21 cellular contexts compared by ENCODE assay signal in the genomic region with DNA sequence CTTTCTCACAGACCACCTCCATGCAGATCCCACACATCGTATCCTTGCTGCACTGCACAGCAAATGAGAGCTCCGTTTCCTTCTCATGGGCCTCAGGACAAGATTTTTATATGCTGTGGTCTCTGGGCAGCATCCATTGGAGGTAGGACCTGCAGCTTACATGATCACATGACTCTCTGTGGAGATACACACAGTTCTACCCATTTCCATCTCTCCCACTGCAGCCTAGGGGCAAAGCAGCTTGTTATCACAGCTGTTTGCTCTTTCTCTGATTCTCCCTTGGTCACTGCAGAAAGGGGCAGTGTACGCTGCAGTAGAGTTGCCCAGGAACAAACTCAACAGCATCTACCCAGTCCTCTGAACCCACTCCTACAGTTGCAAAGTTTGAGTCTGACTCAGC. TPM values are rescaled to one million over a fixed set of nuclear protein-coding genes. Genes with fewer than 3 reads are reported as not detected.
A peak's percentile ranks its signal among the peaks of the same experiment; 100 is the strongest.
DNase-seq lines count a peak whose midpoint lies in the region; ATAC-seq, FAIRE-seq and TF ChIP-seq lines count a peak whose summit lies in the region.
"Had no signal": no experiment of that assay in that cellular context is flagged by ENCODE, and none has a peak within 500 bp of the region (broad histone marks: within the 10 kb centered on the region; RNA-seq: fewer than 3 reads in every experiment).

No MANE protein-coding gene starts in this region.

- POLR2A ChIA-PET in HepG2 (lab: Yijun Ruan, JAX) = no interaction called here

- no peaks in the 10 kb centered on the region for H3K79me2 ChIP-seq in HepG2 (ENCODE audit: insufficient read depth, low read length)

- FAIRE-seq in HepG2 (lab: Jason Lieb, UNC) = no peak
- FAIRE-seq: A204.1, GM12878 had no signal

- CTCF ChIA-PET in HepG2 (lab: Yijun Ruan, JAX; ENCODE audit: low intra/inter-chr PET ratio, low total read pairs) = no interaction called here

- in situ Hi-C loops in HepG2 (cut with HindIII; ENCODE audit: extremely low pct_ligation_motif_present, low pct_unique_long_range_greater_than_20kb) = no loop called here

- H3K36me3 ChIP-seq in HepG2 (replicated peaks in 1 of 2; ENCODE audit: control insufficient read depth in 1 of 2, insufficient read depth in 2 of 2, low read length in 2 of 2) = no peaks in the 10 kb centered on the region
- H3K36me3 ChIP-seq in right lobe of liver = no peaks in the 10 kb centered on the region
- H3K36me3 ChIP-seq in SJCRH30 = no peaks in the 10 kb centered on the region
- H3K36me3 ChIP-seq: BE2C, HAP-1 had no signal

- TF ChIP-seq CTCF in HepG2 (CRISPR knock-in tag; IDR thresholded peaks at IDR 0.05) = no peak
- no peak for TF ChIP-seq CTCF in right lobe of liver (IDR thresholded peaks at IDR 0.05)
- no peak for TF ChIP-seq CTCF in neural crest cell (conservative IDR thresholded peaks at IDR 0.05)

- H3K4me2 ChIP-seq in HepG2 (ENCODE audit: low read depth, low read length) = no peak overlapping the region

- 21% methylated on average over 3 of the region's 3 CpGs for WGBS in HepG2 (ENCODE audit: low lambda C conversion rate)
- WGBS in right lobe of liver (ENCODE audit: insufficient coverage, low coverage, low lambda C conversion rate, missing lambda C conversion rate) = 60% methylated on average over 2 of the region's 3 CpGs

- intact Hi-C loops in HepG2 (cut with micrococcal nuclease; ENCODE audit: unreplicated experiment) (no loop called here), right lobe of liver (cut with DNase I) (no loop called here)

- H3K4me1 ChIP-seq in HepG2 (ENCODE audit: insufficient read depth, low read length) = peaks cover 18% of the 10 kb centered on the region
- H3K4me1 ChIP-seq in right lobe of liver = no peaks in the 10 kb centered on the region
- peaks cover 10% of the 10 kb centered on the region; the same call in 1 of the 2 replicates for H3K4me1 ChIP-seq in SJCRH30
- H3K4me1 ChIP-seq: BE2C, HAP-1 had no signal

- ATAC-seq in HepG2 = peak; percentile 45; the same call in 2 of the 3 replicates
- no peak for ATAC-seq in right lobe of liver
- ATAC-seq in HG02870 (IDR thresholded peaks at IDR 0.05; ENCODE audit: unreplicated experiment) = no peak
- ATAC-seq: GM12878 had no signal

- H4K20me1 ChIP-seq in HepG2 (ENCODE audit: insufficient read depth, low read length) = no peaks in the 10 kb centered on the region

- H3K27ac Mint-ChIP-seq in neural crest cell (ENCODE audit: unreplicated experiment) = peak overlapping the region; percentile 36
- H3K27ac Mint-ChIP-seq: CD4-positive, CD25-positive, alpha-beta regulatory T cell had no signal

- H3K4me1 Mint-ChIP-seq in neural crest cell = peaks cover 24% of the 10 kb centered on the region
- H3K4me1 Mint-ChIP-seq: CD4-positive, CD25-positive, alpha-beta regulatory T cell had no signal

- no peak for TF ChIP-seq RAD21 in HepG2 (CRISPR knock-in tag; IDR thresholded peaks at IDR 0.05)

- no TSS peak for BruUV-seq in HepG2 (replicated peaks; lab: Mats Ljungman, UMichigan)

- H3K27ac ChIP-seq in HepG2 (ENCODE audit: extremely low read length, insufficient read depth, low read length) (no peak overlapping the region), right lobe of liver (no peak overlapping the region), SJCRH30 (no peak overlapping the region)

- no peaks in the 10 kb centered on the region for H3K9me3 Mint-ChIP-seq in neural crest cell

- H3K27me3 Mint-ChIP-seq in neural crest cell (ENCODE audit: low read depth) = no peaks in the 10 kb centered on the region

- TF ChIP-seq EP300 in HepG2 (IDR thresholded peaks at IDR 0.05; ENCODE audit: low read depth in 2 of 2, low read length in 2 of 2) = no peak
- TF ChIP-seq EP300 in HepG2 (CRISPR knock-in tag; IDR thresholded peaks at IDR 0.05; ENCODE audit: borderline replicate concordance) = no peak

- no peak for DNase-seq in HepG2 (ENCODE audit: low spot score)
- no peak for DNase-seq in right lobe of liver
- DNase-seq in SJCRH30 = peak; percentile 66 to 87
- DNase-seq in neural crest cell (ENCODE audit: low read depth, low spot score) = no peak
- DNase-seq in NCI-H2107 (lab: John Stamatoyannopoulos, UW) = no peak
- DNase-seq: ACHN; BE2C; C1 segment of cervical spinal cord; CD4-positive, CD25-positive, alpha-beta regulatory T cell; CD8-positive, alpha-beta memory T cell; COR-L47; DMS 273 treated with DMSO at 0.1 percent for 48 hours; DMS53; DND-41; EL; IMR-90 had no signal

- no peak for TF ChIP-seq POLR2A in HepG2 (IDR thresholded peaks at IDR 0.05; ENCODE audit: insufficient read depth in 1 of 2, low read depth in 2 of 2, low read length in 2 of 2)
- no peak for TF ChIP-seq POLR2A in right lobe of liver (IDR thresholded peaks at IDR 0.05)

- peaks cover 2% of the 10 kb centered on the region for H3K36me3 Mint-ChIP-seq in neural crest cell (ENCODE audit: low read depth)
- H3K36me3 Mint-ChIP-seq: CD4-positive, CD25-positive, alpha-beta regulatory T cell; CD8-positive, alpha-beta memory T cell had no signal

- H3K9ac ChIP-seq in HepG2 (ENCODE audit: insufficient read depth, low read depth, low read length) = no peak overlapping the region

- no peak overlapping the region for H2AFZ ChIP-seq in HepG2 (ENCODE audit: low read length)

- H3K4me3 Mint-ChIP-seq in neural crest cell = no peak overlapping the region
- H3K4me3 Mint-ChIP-seq: CD4-positive, CD25-positive, alpha-beta regulatory T cell; CD8-positive, alpha-beta memory T cell had no signal

- no peaks in the 10 kb centered on the region for H3K9me3 ChIP-seq in HepG2 (ENCODE audit: low read length)
- H3K9me3 ChIP-seq in right lobe of liver = no peaks in the 10 kb centered on the region
- H3K9me3 ChIP-seq in SJCRH30 (replicated peaks) = 0 out of 2 replicates have a peak, but pooled peaks cover 5% of the 10 kb centered on the region
- H3K9me3 ChIP-seq: BE2C, HAP-1 had no signal

- H3K4me3 ChIP-seq in HepG2 (replicated peaks in 1 of 3; ENCODE audit: insufficient read depth in 1 of 3, low read depth in 2 of 3, low read length in 3 of 3) = no peak overlapping the region
- no peak overlapping the region for H3K4me3 ChIP-seq in right lobe of liver
- no peak overlapping the region for H3K4me3 ChIP-seq in SJCRH30
- H3K4me3 ChIP-seq: GM12878, HAP-1 had no signal

- H3K27me3 ChIP-seq in HepG2 (ENCODE audit: control insufficient read depth in 1 of 2, insufficient read depth in 2 of 2, low read length in 2 of 2) (peaks cover 0 to 6% of the 10 kb centered on the region in 2 experiments; a peak in 1 of 5 replicates), right lobe of liver (no peaks in the 10 kb centered on the region), SJCRH30 (no peaks in the 10 kb centered on the region)

RNA-seq across cellular contexts. Expression of gene ZNF334, which starts 48.9 kb away (rescaled TPM):
- total RNA-seq in HepG2 (2016; rRNA removed; fragmentation: Illumina TruSeq; extraction: Trizol) (4.8 and 5.3 TPM in 2 replicates), right lobe of liver (1 to 10 TPM in 3 of 6 experiments, under 1 TPM in 3; 0.55 to 2.8 (median 1.3) TPM), neural crest cell (21.0 and 21.4 TPM in 2 replicates)
- total RNA-seq in HepG2 (2016; cell fraction: cytosol; rRNA removed; fragmentation: Illumina TruSeq; extraction: Trizol; ENCODE audit: low read depth) = 0.88 and 1.0 TPM in 2 replicates
- total RNA-seq in HepG2 (2016; cell fraction: insoluble cytoplasmic fraction; rRNA removed; fragmentation: Illumina TruSeq; extraction: Trizol) = 4.7 and 5.1 TPM in 2 replicates
- total RNA-seq in HepG2 (2016; cell fraction: membrane; rRNA removed; fragmentation: Illumina TruSeq; extraction: Trizol) = 1.7 and 2.4 TPM in 2 replicates
- total RNA-seq in HepG2 (2016; cell fraction: nucleus; rRNA removed; fragmentation: Illumina TruSeq; extraction: Trizol) = 11.4 and 12.3 TPM in 2 replicates
- polyA plus RNA-seq in HepG2 (2011; rRNA removed) = 6.9 and 7.8 TPM in 2 replicates
- polyA plus RNA-seq in HepG2 (2011; cell fraction: cytosol; rRNA removed) = 1.3 and 1.9 TPM in 2 replicates
- polyA plus RNA-seq in HepG2 (2011; cell fraction: nucleus; rRNA removed) = 15.7 and 19.6 TPM in 2 replicates
- polyA plus RNA-seq in HepG2 (2012) = 3.0 and 4.6 TPM in 2 replicates
- polyA plus RNA-seq in HepG2 (2016; cell fraction: cytosol; fragmentation: Illumina TruSeq; extraction: Trizol; ENCODE audit: low read depth) = 0.20 and 0.32 TPM in 2 replicates
- 4.3 and 4.8 TPM in 2 replicates for polyA plus RNA-seq in HepG2 (2016; cell fraction: insoluble cytoplasmic fraction; fragmentation: Illumina TruSeq; extraction: Trizol; ENCODE audit: low read depth)
- polyA plus RNA-seq in HepG2 (2016; cell fraction: membrane; fragmentation: Illumina TruSeq; extraction: Trizol; ENCODE audit: low read depth) = 0.69 and 0.77 TPM in 2 replicates
- polyA plus RNA-seq in HepG2 (2016; cell fraction: nucleus; fragmentation: Illumina TruSeq; extraction: Trizol; ENCODE audit: insufficient read depth, low read depth) = 31.6 and 32.6 TPM in 2 replicates
- polyA minus RNA-seq in HepG2 (2011; rRNA and poly(A)+ RNA removed; ENCODE audit: low replicate concordance) = 2.8 TPM in 1 of 2 replicates, not detected in the other
- polyA minus RNA-seq in HepG2 (2011; cell fraction: cytosol; rRNA and poly(A)+ RNA removed) = 1.7 and 1.8 TPM in 2 replicates
- polyA minus RNA-seq in HepG2 (2011; cell fraction: nucleus; rRNA and poly(A)+ RNA removed) = 22.5 and 32.0 TPM in 2 replicates
- total RNA-seq in SJCRH30 (2014; rRNA removed; shearing (Covaris generic)) = 0.32 and 0.35 TPM in 2 replicates
- total RNA-seq: G401 had no signal
- polyA plus RNA-seq: CD8-positive, alpha-beta memory T cell had no signal

RNA-seq across cellular contexts. Expression of gene ELMO2, which starts 58.0 kb away (rescaled TPM):
- total RNA-seq in HepG2 (2016; rRNA removed; fragmentation: Illumina TruSeq; extraction: Trizol) = 35.7 and 42.8 TPM in 2 replicates
- total RNA-seq in HepG2 (2016; cell fraction: cytosol; rRNA removed; fragmentation: Illumina TruSeq; extraction: Trizol; ENCODE audit: low read depth) = 13.2 and 13.6 TPM in 2 replicates
- total RNA-seq in HepG2 (2016; cell fraction: insoluble cytoplasmic fraction; rRNA removed; fragmentation: Illumina TruSeq; extraction: Trizol) = 37.9 and 41.5 TPM in 2 replicates
- total RNA-seq in HepG2 (2016; cell fraction: membrane; rRNA removed; fragmentation: Illumina TruSeq; extraction: Trizol) = 26.7 and 30.9 TPM in 2 replicates
- total RNA-seq in HepG2 (2016; cell fraction: nucleus; rRNA removed; fragmentation: Illumina TruSeq; extraction: Trizol) = 40.9 and 42.4 TPM in 2 replicates
- 30.6 and 41.5 TPM in 2 replicates for polyA plus RNA-seq in HepG2 (2011; rRNA removed)
- 30.0 and 34.9 TPM in 2 replicates for polyA plus RNA-seq in HepG2 (2011; cell fraction: cytosol; rRNA removed)
- 50.8 and 59.8 TPM in 2 replicates for polyA plus RNA-seq in HepG2 (2011; cell fraction: nucleus; rRNA removed)
- 29.1 and 29.9 TPM in 2 replicates for polyA plus RNA-seq in HepG2 (2012)
- polyA plus RNA-seq in HepG2 (2016; cell fraction: cytosol; fragmentation: Illumina TruSeq; extraction: Trizol; ENCODE audit: low read depth) = 3.6 and 4.5 TPM in 2 replicates
- polyA plus RNA-seq in HepG2 (2016; cell fraction: insoluble cytoplasmic fraction; fragmentation: Illumina TruSeq; extraction: Trizol; ENCODE audit: low read depth) = 42.7 and 43.4 TPM in 2 replicates
- 9.8 and 11.9 TPM in 2 replicates for polyA plus RNA-seq in HepG2 (2016; cell fraction: membrane; fragmentation: Illumina TruSeq; extraction: Trizol; ENCODE audit: low read depth)
- 92.2 and 100 TPM in 2 replicates for polyA plus RNA-seq in HepG2 (2016; cell fraction: nucleus; fragmentation: Illumina TruSeq; extraction: Trizol; ENCODE audit: insufficient read depth, low read depth)
- polyA minus RNA-seq in HepG2 (2011; rRNA and poly(A)+ RNA removed; ENCODE audit: low replicate concordance) = 68.1 and 91.6 TPM in 2 replicates
- polyA minus RNA-seq in HepG2 (2011; cell fraction: cytosol; rRNA and poly(A)+ RNA removed) = 23.7 and 37.7 TPM in 2 replicates
- 38.2 and 50.8 TPM in 2 replicates for polyA minus RNA-seq in HepG2 (2011; cell fraction: nucleus; rRNA and poly(A)+ RNA removed)
- total RNA-seq in right lobe of liver = 10 to 100 TPM; 14.9 to 22.9 (median 17.4) TPM
- 51.6 and 54.5 TPM in 2 replicates for total RNA-seq in SJCRH30 (2014; rRNA removed; shearing (Covaris generic))
- 62.4 and 70.1 TPM in 2 replicates for total RNA-seq in neural crest cell

Comparison
In these comparisons a context has a peak if more than half of its experiments do, and no peak if none do; other contexts are left out.
1. DNase-seq: peak in SJCRH30 (2 of 2); none in HepG2 (single experiment), right lobe of liver (0 of 3), neural crest cell (single experiment) and NCI-H2107 (single experiment).